In genomic region chr12:123633379-123634141, GRCh38 we compare ENCODE assay signal across 8 cellular contexts. TPM values are rescaled to one million over a fixed set of nuclear protein-coding genes. Genes with fewer than 3 reads are reported as not detected.
DNase-seq lines count a peak whose midpoint lies in the region; ATAC-seq, FAIRE-seq and TF ChIP-seq lines count a peak whose summit lies in the region.

EIF2B1 (minus strand) TSS chr12:123633686; CDS start chr12:123633557, 129 bp downstream.
GTF2H3 (plus strand) TSS chr12:123633829; CDS start chr12:123633860, 31 bp downstream.

- H3K27me3 ChIP-seq in adrenal gland: no peaks in the 10 kb centered on the region
- H3K27me3 ChIP-seq in heart left ventricle: no peaks in the 10 kb centered on the region
- no peaks in the 10 kb centered on the region for H3K27me3 ChIP-seq in upper lobe of left lung

- peak; percentile 99 for TF ChIP-seq POLR2A in GM12892 (IDR thresholded peaks at IDR 0.05; ENCODE audit: low read depth, low read length)
- peak; percentile 63 to 85 for TF ChIP-seq POLR2A in adrenal gland (IDR thresholded peaks at IDR 0.05)
- TF ChIP-seq POLR2A in heart left ventricle (IDR thresholded peaks at IDR 0.05): peak in 1 of 2 donors; percentile 76
- peak in 2 of 4 donors; percentile 79 to 83 for TF ChIP-seq POLR2A in upper lobe of left lung (IDR thresholded peaks at IDR 0.05)

- H3K36me3 ChIP-seq in adrenal gland (replicated peaks in 1 of 2) (peaks cover 0 to 33% of the 10 kb centered on the region in 2 donors), heart left ventricle (peaks cover 0 to 38% (median 34%) of the 10 kb centered on the region in 9 donors), upper lobe of left lung (peaks cover 19 to 35% (median 27%) of the 10 kb centered on the region in 4 donors)

- ATAC-seq in HG02852 (IDR thresholded peaks at IDR 0.05; ENCODE audit: unreplicated experiment) (peak; percentile 95), heart left ventricle (peak; percentile 98 to 100 (median 99)), upper lobe of left lung (ENCODE audit: low FRiP score in 2 of 2) (peak; percentile 98 to 99)

- peak; percentile 97 for DNase-seq in GM12892 (ENCODE audit: insufficient read length)
- peak; percentile 97 for DNase-seq in NCI-H146 (lab: John Stamatoyannopoulos, UW)
- peak; percentile 90 to 98 (median 95) for DNase-seq in T-helper 1 cell
- DNase-seq in adrenal gland: peak; percentile 94 to 99 (median 97)
- DNase-seq in heart left ventricle: peak; percentile 95 to 97 (median 97)
- DNase-seq in posterior cingulate gyrus: peak; percentile 95 to 100 (median 98)
- DNase-seq in upper lobe of left lung: peak; percentile 96 to 99

- TF ChIP-seq EP300 in upper lobe of left lung (IDR thresholded peaks at IDR 0.05): peak in 1 of 4 donors; percentile 71

- no peaks in the 10 kb centered on the region for H3K9me3 ChIP-seq in adrenal gland (replicated peaks in 1 of 3)
- no peaks in the 10 kb centered on the region for H3K9me3 ChIP-seq in heart left ventricle
- no peaks in the 10 kb centered on the region for H3K9me3 ChIP-seq in upper lobe of left lung

- intact Hi-C loops in adrenal gland (cut with DNase I) (no loop called here), heart left ventricle (cut with DNase I) (no loop called here), posterior cingulate gyrus (cut with DNase I) (no loop called here)

- H3K4me3 ChIP-seq in adrenal gland (peak within 1 kb of the TSS; percentile 28 to 88 (median 74)), heart left ventricle (peak within 1 kb of the TSS; percentile 64 to 98 (median 80)), upper lobe of left lung (peak within 1 kb of the TSS; percentile 86 to 98 (median 94))

- 0 to 1% (median 0%) methylated on average over 11 to 52 of the region's 52 CpGs for WGBS in adrenal gland, 4 donors
- 0% methylated on average over 22 to 52 of the region's 52 CpGs for WGBS in heart left ventricle, 4 donors
- whole genome bisulfite sequencing in upper lobe of left lung, 2 donors: 1% methylated on average over 12 to 42 of the region's 52 CpGs

- FAIRE-seq in GM12892 (lab: Jason Lieb, UNC): peak; percentile 99

- peaks cover 8 to 16% of the 10 kb centered on the region in 2 donors for H3K4me1 ChIP-seq in adrenal gland (replicated peaks in 1 of 2)
- H3K4me1 ChIP-seq in heart left ventricle: peaks cover 0 to 23% (median 12%) of the 10 kb centered on the region in 12 donors
- H3K4me1 ChIP-seq in upper lobe of left lung: peaks cover 9 to 20% (median 16%) of the 10 kb centered on the region in 4 donors

- TF ChIP-seq CTCF in adrenal gland (IDR thresholded peaks at IDR 0.05) (peak in 1 of 6 experiments; percentile 9), heart left ventricle (IDR thresholded peaks at IDR 0.05) (no peak), upper lobe of left lung (IDR thresholded peaks at IDR 0.05) (peak in 1 of 6 experiments; percentile 24)

- H3K27ac ChIP-seq in adrenal gland (peak within 1 kb of the TSS in 4 of 5 donors; percentile 11 to 88 (median 64)), heart left ventricle (peak within 1 kb of the TSS; percentile 11 to 87 (median 81)), upper lobe of left lung (peak within 1 kb of the TSS; percentile 82 to 88 (median 84))

RNA-seq across cellular contexts. Expression of gene EIF2B1, which starts in this region (rescaled TPM):
- 42.5 TPM for polyA plus RNA-seq in GM12892 (2012; ENCODE audit: missing spikeins)
- total RNA-seq in adrenal gland (100 to 1,000 TPM in 4 of 8 donors, 10 to 100 TPM in 4; 50.0 to 171 (median 93.3) TPM), heart left ventricle (100 to 1,000 TPM in 1 of 9 donors, 10 to 100 TPM in 8; 24.6 to 109 (median 31.5) TPM), upper lobe of left lung (100 to 1,000 TPM in 1 of 6 donors, 10 to 100 TPM in 5; 41.2 to 144 (median 74.0) TPM)
- polyA plus RNA-seq in adrenal gland (10 to 100 TPM; 36.2 to 54.0 (median 37.3) TPM), heart left ventricle (10 to 100 TPM; 17.0 to 28.5 TPM)

RNA-seq across cellular contexts. Expression of gene GTF2H3, which starts in this region (rescaled TPM):
- polyA plus RNA-seq in GM12892 (2012; ENCODE audit: missing spikeins): 36.1 TPM
- total RNA-seq in adrenal gland (10 to 100 TPM; 10.6 to 27.8 (median 20.5) TPM), heart left ventricle (10 to 100 TPM; 11.0 to 21.9 (median 14.3) TPM), upper lobe of left lung (10 to 100 TPM in 5 of 6 donors, 1 to 10 TPM in 1; 9.8 to 22.3 (median 16.8) TPM)
- polyA plus RNA-seq in adrenal gland (10 to 100 TPM in 1 of 3 donors, 1 to 10 TPM in 2; 4.2 to 35.6 (median 4.6) TPM), heart left ventricle (1 to 10 TPM; 3.5 to 8.7 TPM)

Comparison
In these comparisons a context has a peak if more than half of its experiments do, and no peak if none do; other contexts are left out.
1. Peak in every context shown above with its lines: DNase-seq, ATAC-seq, H3K4me3 ChIP-seq and H3K27ac ChIP-seq.